1 cellular context compared by ENCODE assay signal in the genomic region with DNA sequence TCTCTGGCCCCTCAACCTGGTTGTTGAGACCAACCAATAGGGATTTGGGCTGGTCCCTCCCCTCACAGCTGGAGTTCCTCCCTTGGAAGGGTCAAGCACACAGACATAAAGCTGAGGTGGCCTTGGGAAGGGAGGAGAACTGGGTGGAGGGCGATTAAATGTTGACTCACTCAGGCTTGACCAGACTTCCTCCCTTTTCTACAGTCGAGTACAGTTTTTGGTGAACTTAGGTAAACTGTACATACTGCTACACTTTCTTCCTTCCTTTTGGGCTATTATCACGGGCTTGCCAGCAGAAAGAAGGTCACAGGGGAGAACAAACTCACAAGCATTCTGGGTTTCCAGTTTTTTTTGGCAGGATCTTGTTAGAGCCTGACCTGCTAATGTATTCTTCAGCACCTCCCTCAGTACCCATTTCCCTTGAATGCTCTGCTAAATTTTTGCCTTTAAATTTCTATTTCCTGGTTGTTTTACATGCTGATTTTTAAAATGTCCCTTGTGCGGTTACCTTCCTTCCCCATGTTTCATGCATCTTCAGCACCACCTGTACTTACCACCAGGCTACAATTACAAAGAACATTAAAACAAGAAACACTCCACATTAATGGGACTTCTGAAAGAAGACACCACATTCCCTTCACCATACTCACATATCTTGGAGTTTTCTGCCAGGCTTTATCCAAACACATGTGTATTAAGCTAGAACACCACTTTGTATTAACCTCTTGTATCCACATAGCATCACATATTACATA.
TF ChIP-seq lines count a peak whose summit lies in the region.

No MANE protein-coding gene starts in this region.

TF ChIP-seq in SK-N-SH treated with all-trans-retinoic acid at 6 μM for 48 hours, 23 proteins besides CTCF, POLR2A, EP300 and RAD21 (continued from another document):
- TF ChIP-seq TCF4 (CRISPR knock-in tag; IDR thresholded peaks at IDR 0.05; ENCODE audit: borderline replicate concordance) (no peak), PATZ1 (CRISPR knock-in tag; IDR thresholded peaks at IDR 0.05; ENCODE audit: borderline replicate concordance) (no peak), CREB5 (CRISPR knock-in tag; IDR thresholded peaks at IDR 0.05; ENCODE audit: low read depth) (no peak), CSDC2 (CRISPR knock-in tag; IDR thresholded peaks at IDR 0.05) (no peak), ZFP3 (CRISPR knock-in tag; IDR thresholded peaks at IDR 0.05) (no peak), SNAI2 (CRISPR knock-in tag; IDR thresholded peaks at IDR 0.05) (no peak), ZNF8 (CRISPR knock-in tag; IDR thresholded peaks at IDR 0.05) (no peak), CSRNP3 (CRISPR knock-in tag; IDR thresholded peaks at IDR 0.05) (no peak), PPARA (CRISPR knock-in tag; IDR thresholded peaks at IDR 0.05; ENCODE audit: borderline replicate concordance) (no peak)
